ENCODE assay signal across 2 cellular contexts in the genomic region with DNA sequence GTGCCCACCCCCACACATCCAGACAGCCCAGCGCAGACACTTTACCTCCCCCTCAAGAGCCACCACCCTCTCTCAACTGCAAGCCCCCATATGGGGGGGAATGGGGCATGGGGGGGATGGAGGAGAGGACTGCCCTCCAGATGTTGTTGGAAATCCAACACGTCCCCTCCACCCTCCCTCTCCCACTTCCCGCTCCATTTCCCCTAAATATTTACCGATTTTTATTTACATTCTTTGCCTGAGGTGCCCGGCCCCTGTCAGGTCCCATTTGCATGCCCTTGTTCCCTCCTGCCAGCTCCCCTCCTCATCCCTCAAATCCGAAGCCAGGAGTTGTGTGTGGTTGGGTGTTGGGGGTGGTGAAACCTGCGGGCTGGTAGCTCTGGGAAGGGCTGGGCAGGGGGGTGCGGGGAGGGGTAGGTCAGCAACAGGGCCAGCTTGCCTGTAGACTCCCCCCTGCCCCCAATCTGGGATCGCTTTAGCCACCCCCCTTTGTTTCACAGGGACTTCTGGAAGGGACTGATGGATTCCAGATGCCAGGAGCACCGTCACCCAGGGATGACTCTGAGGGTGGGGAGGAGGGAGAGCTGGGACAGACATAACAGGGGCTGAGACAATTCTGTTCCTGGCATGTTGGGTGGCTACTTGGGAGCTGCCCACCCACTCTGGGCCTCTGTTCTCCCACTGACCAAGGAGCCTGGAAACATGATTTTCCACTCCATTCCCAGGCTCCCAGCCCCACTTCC.
TF ChIP-seq lines count a peak whose summit lies in the region.

No MANE protein-coding gene starts in this region.

TF ChIP-seq in HEK293, 187 proteins besides CTCF, POLR2A, EP300 and RAD21:
- TF ChIP-seq ZNF274 (IDR thresholded peaks at IDR 0.05; ENCODE audit: low read length) (no peak), ZNF274 (tag by site-specific recombination; IDR thresholded peaks at IDR 0.05; ENCODE audit: borderline replicate concordance) (no peak)
- TF ChIP-seq, protein P1, sequence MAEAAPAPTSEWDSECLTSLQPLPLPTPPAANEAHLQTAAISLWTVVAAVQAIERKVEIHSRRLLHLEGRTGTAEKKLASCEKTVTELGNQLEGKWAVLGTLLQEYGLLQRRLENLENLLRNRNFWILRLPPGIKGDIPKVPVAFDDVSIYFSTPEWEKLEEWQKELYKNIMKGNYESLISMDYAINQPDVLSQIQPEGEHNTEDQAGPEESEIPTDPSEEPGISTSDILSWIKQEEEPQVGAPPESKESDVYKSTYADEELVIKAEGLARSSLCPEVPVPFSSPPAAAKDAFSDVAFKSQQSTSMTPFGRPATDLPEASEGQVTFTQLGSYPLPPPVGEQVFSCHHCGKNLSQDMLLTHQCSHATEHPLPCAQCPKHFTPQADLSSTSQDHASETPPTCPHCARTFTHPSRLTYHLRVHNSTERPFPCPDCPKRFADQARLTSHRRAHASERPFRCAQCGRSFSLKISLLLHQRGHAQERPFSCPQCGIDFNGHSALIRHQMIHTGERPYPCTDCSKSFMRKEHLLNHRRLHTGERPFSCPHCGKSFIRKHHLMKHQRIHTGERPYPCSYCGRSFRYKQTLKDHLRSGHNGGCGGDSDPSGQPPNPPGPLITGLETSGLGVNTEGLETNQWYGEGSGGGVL (tag by site-specific recombination; IDR thresholded peaks at IDR 0.05), result 0 out of 2 replicates have a peak, but pooled peaks have one; percentile 11

TF ChIP-seq in GM12878, 131 proteins besides CTCF, POLR2A, EP300 and RAD21:
- no peak for TF ChIP-seq ZNF207 (IDR thresholded peaks at IDR 0.05; ENCODE audit: borderline replicate concordance)
- no peak for TF ChIP-seq LARP7 (IDR thresholded peaks at IDR 0.05)
- TF ChIP-seq, protein P2, sequence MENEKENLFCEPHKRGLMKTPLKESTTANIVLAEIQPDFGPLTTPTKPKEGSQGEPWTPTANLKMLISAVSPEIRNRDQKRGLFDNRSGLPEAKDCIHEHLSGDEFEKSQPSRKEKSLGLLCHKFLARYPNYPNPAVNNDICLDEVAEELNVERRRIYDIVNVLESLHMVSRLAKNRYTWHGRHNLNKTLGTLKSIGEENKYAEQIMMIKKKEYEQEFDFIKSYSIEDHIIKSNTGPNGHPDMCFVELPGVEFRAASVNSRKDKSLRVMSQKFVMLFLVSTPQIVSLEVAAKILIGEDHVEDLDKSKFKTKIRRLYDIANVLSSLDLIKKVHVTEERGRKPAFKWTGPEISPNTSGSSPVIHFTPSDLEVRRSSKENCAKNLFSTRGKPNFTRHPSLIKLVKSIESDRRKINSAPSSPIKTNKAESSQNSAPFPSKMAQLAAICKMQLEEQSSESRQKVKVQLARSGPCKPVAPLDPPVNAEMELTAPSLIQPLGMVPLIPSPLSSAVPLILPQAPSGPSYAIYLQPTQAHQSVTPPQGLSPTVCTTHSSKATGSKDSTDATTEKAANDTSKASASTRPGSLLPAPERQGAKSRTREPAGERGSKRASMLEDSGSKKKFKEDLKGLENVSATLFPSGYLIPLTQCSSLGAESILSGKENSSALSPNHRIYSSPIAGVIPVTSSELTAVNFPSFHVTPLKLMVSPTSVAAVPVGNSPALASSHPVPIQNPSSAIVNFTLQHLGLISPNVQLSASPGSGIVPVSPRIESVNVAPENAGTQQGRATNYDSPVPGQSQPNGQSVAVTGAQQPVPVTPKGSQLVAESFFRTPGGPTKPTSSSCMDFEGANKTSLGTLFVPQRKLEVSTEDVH (IDR thresholded peaks at IDR 0.05; ENCODE audit: low read depth, partially characterized antibody), result no peak
- peak; percentile 80; the same call in 1 of the 2 replicates for TF ChIP-seq NFXL1 (IDR thresholded peaks at IDR 0.05; ENCODE audit: borderline replicate concordance)
- no peak for TF ChIP-seq SIX5 (IDR thresholded peaks at IDR 0.05; ENCODE audit: low read depth, low read length, severe bottlenecking)
TF ChIP-seq in GM12878: peak in this region for 1.
